8 cellular contexts compared by ENCODE assay signal in the genomic region with DNA sequence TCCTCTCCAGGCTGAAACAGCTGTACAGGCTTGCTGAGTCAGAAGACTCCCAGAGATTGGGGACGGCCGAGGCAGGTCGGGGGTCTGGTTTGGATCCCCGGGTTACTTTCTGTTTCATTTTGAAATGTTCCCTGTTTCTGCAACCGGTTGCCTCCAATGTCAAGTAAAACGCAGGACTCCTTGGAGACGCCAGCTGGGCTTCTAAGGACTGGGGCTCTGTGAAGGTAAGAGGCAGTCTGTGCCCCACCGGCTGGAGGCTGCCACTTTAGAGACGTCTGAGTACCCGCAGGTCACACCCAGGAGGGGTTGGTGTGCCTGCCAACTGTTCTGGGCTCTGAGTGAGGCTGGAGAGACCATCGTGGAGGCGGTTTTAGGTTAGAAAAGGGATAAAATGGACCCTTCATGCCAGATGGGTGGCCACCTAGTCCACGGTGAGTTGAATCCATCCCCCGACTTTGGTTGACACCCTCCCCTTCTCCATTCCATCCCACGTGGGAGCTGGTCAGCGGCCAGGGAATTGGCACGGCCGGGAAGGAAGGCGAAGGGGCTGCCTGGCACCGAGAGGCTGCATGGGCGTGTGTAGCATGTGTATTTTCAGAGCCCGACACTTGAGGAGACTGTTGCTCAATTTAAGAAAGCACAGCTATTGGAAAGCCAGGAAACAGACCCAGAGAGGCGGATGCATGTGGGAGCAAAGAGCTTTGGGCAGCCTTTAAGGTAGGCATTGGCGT.
A peak's percentile ranks its signal among the peaks of the same experiment; 100 is the strongest.
DNase-seq lines count a peak whose midpoint lies in the region; ATAC-seq and TF ChIP-seq lines count a peak whose summit lies in the region.

No MANE protein-coding gene starts in this region.

- no peak overlapping the region for H3K27ac ChIP-seq in KMS-11
- H3K27ac ChIP-seq in liver (ENCODE audit: low read depth in 1 of 2, low read length in 2 of 2): peak overlapping the region; percentile 52 to 81

- DNase-seq in COR-L47 (lab: John Stamatoyannopoulos, UW) (peak; percentile 43), NCI-H345 treated with DMSO at 0.1 percent for 48 hours (lab: John Stamatoyannopoulos, UW; ENCODE audit: unreplicated experiment) (no peak)
- peak; percentile 3 to 10 for DNase-seq in activated CD4-positive, alpha-beta T cell treated with anti-CD3 and anti-CD28 coated beads, Interleukin-2, amount 50 U/mL, for 48 hours
- peak; percentile 0 to 18 (median 3) for DNase-seq in effector memory CD8-positive, alpha-beta T cell
- DNase-seq in stimulated activated CD8-positive, alpha-beta memory T cell treated with anti-CD3 and anti-CD28 coated beads, Interleukin-4, amount 100 ng/mL, for 48 hours: peak; percentile 34

- H3K79me2 ChIP-seq in KMS-11 (ENCODE audit: insufficient read depth, low read depth): no peaks in the 10 kb centered on the region

- peak overlapping the region; percentile 53 for H3K9ac ChIP-seq in KMS-11
- peak overlapping the region in 1 of 2 donors; percentile 78 for H3K9ac ChIP-seq in liver (ENCODE audit: low read depth in 1 of 2, low read length in 2 of 2)

- H3K27me3 ChIP-seq in KMS-11 (ENCODE audit: insufficient read depth, low read depth) (no peaks in the 10 kb centered on the region), liver (ENCODE audit: control insufficient read depth in 4 of 4, insufficient read depth in 4 of 4, low read length in 3 of 4) (peaks cover 0 to 6% (median 0%) of the 10 kb centered on the region in 4 donors)

- peaks cover 43 to 54% of the 10 kb centered on the region in 2 donors for H3K27me3 Mint-ChIP-seq in effector memory CD8-positive, alpha-beta T cell

- no peaks in the 10 kb centered on the region for H3K4me1 ChIP-seq in KMS-11 (ENCODE audit: low read depth, poor library complexity, severe bottlenecking)
- H3K4me1 ChIP-seq in liver (ENCODE audit: control insufficient read depth in 4 of 4, insufficient read depth in 4 of 4, low read length in 3 of 4): peaks cover 2 to 12% (median 7%) of the 10 kb centered on the region in 4 donors

- H3K36me3 ChIP-seq in KMS-11 (ENCODE audit: insufficient read depth) (no peaks in the 10 kb centered on the region), liver (ENCODE audit: control insufficient read depth in 4 of 4, insufficient read depth in 3 of 4, low read depth in 1 of 4, low read length in 3 of 4) (no peaks in the 10 kb centered on the region)

- H4K20me1 ChIP-seq in KMS-11 (ENCODE audit: insufficient read depth): no peaks in the 10 kb centered on the region

- ATAC-seq in effector memory CD8-positive, alpha-beta T cell (replicated peaks): peak; percentile 56
- ATAC-seq in GM19395 (IDR thresholded peaks at IDR 0.05; ENCODE audit: unreplicated experiment): no peak

- no peaks in the 10 kb centered on the region for H3K9me3 ChIP-seq in liver (ENCODE audit: control insufficient read depth in 4 of 4, low read length in 3 of 4)

- H3K4me3 ChIP-seq in KMS-11 (IDR thresholded peaks at IDR 0.05; ENCODE audit: insufficient read depth, low read depth, low read length) (no peak overlapping the region), liver (ENCODE audit: low read depth in 1 of 3, low read length in 3 of 3) (peak overlapping the region; percentile 47 to 90 (median 76))

- H3K36me3 Mint-ChIP-seq in effector memory CD8-positive, alpha-beta T cell (ENCODE audit: insufficient read depth): no peaks in the 10 kb centered on the region

- H3K27ac Mint-ChIP-seq in effector memory CD8-positive, alpha-beta T cell: peak overlapping the region; percentile 23 to 84

- no peak for TF ChIP-seq RAD21 in liver (IDR thresholded peaks at IDR 0.05)

- H3K4me1 Mint-ChIP-seq in effector memory CD8-positive, alpha-beta T cell (ENCODE audit: low read depth in 2 of 2): peaks cover 20 to 24% of the 10 kb centered on the region in 2 donors

- no peaks in the 10 kb centered on the region for H3K9me3 Mint-ChIP-seq in effector memory CD8-positive, alpha-beta T cell

- H3K4me2 ChIP-seq in KMS-11: peak overlapping the region; percentile 49

- WGBS in liver: 3% methylated on average over 24 of the region's 24 CpGs

- H3K4me3 Mint-ChIP-seq in effector memory CD8-positive, alpha-beta T cell: peak overlapping the region; percentile 85 to 87

- peak overlapping the region; percentile 82 for H2AFZ ChIP-seq in KMS-11 (ENCODE audit: low read depth)

- TF ChIP-seq CTCF in KMS-11 (conservative IDR thresholded peaks at IDR 0.05; ENCODE audit: low read depth, low read length) (no peak), liver (IDR thresholded peaks at IDR 0.05; ENCODE audit: low read depth, low read length, missing input control) (no peak)

TF ChIP-seq in liver, 16 proteins besides CTCF, POLR2A, EP300 and RAD21:
- TF ChIP-seq, protein P1, sequence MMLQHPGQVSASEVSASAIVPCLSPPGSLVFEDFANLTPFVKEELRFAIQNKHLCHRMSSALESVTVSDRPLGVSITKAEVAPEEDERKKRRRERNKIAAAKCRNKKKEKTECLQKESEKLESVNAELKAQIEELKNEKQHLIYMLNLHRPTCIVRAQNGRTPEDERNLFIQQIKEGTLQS (IDR thresholded peaks at IDR 0.05): no peak
- TF ChIP-seq RXRA (IDR thresholded peaks at IDR 0.05) (no peak), HNF4A (conservative IDR thresholded peaks at IDR 0.05) (no peak), HNF4G (IDR thresholded peaks at IDR 0.05) (no peak), YY1 (IDR thresholded peaks at IDR 0.05) (peak; percentile 26), SP1 (IDR thresholded peaks at IDR 0.05) (no peak)
- TF ChIP-seq, protein P2, sequence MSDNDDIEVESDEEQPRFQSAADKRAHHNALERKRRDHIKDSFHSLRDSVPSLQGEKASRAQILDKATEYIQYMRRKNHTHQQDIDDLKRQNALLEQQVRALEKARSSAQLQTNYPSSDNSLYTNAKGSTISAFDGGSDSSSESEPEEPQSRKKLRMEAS (IDR thresholded peaks at IDR 0.05): no peak
